Comparison of ENCODE assay signal across 35 cellular contexts in genomic region chr6:168026925-168027324, GRCh38. TPM values are rescaled to one million over a fixed set of nuclear protein-coding genes. Genes with fewer than 3 reads are reported as not detected.
"Had no signal": no experiment of that assay in that cellular context is flagged by ENCODE, and none has a peak within 500 bp of the region (broad histone marks: within the 10 kb centered on the region; RNA-seq: fewer than 3 reads in every experiment).

No MANE protein-coding gene starts in this region.

- H3K9me3 ChIP-seq: adrenal gland, body of pancreas, breast epithelium, SJCRH30 had no signal

- ATAC-seq: activated naive CD4-positive, alpha-beta T cell treated with anti-CD3 and anti-CD28 coated beads, Interleukin-2, amount 50 U/mL, for 72 hours; activated T-cell treated with anti-CD3 and anti-CD28 coated beads, Interleukin-2, amount 50 U/mL, for 4 hours; body of pancreas; Panc1; WTC11 had no signal

- H3K36me3 ChIP-seq: adrenal gland, breast epithelium, SJCRH30 had no signal

- H3K9me3 Mint-ChIP-seq: activated CD4-positive, alpha-beta memory T cell treated with anti-CD3 and anti-CD28 coated beads for 36 hours; activated naive CD4-positive, alpha-beta T cell treated with anti-CD3 and anti-CD28 coated beads for 36 hours; activated naive CD4-positive, alpha-beta T cell treated with anti-CD3 and anti-CD28 coated beads, Interleukin-2, amount 50 U/mL, for 72 hours; activated T-cell treated with anti-CD3 and anti-CD28 coated beads, Interleukin-2, amount 50 U/mL, for 4 hours; activated T-helper 1 cell treated with anti-CD3 and anti-CD28 coated beads, Interleukin-12 subunit alpha, Interleukin-12 subunit beta, Interleukin-2, Interleukin-4 antibody, amounts not matched to agents 30 ng/mL and 10 ng/mL and 1 ng/mL, durations not matched to agents 14 hours and 24 hours and 36 hours; WTC11 had no signal

- H3K36me3 Mint-ChIP-seq: activated CD4-positive, alpha-beta memory T cell treated with anti-CD3 and anti-CD28 coated beads for 36 hours; activated naive CD4-positive, alpha-beta T cell treated with anti-CD3 and anti-CD28 coated beads, Interleukin-2, amount 50 U/mL, for 72 hours; WTC11 had no signal

- H3K4me1 ChIP-seq: adrenal gland, breast epithelium had no signal

- H3K27ac Mint-ChIP-seq: activated CD4-positive, alpha-beta memory T cell treated with anti-CD3 and anti-CD28 coated beads for 36 hours; activated naive CD4-positive, alpha-beta T cell treated with anti-CD3 and anti-CD28 coated beads for 36 hours; activated naive CD4-positive, alpha-beta T cell treated with anti-CD3 and anti-CD28 coated beads, Interleukin-2, amount 50 U/mL, for 72 hours; activated T-helper 1 cell treated with anti-CD3 and anti-CD28 coated beads, Interleukin-12 subunit alpha, Interleukin-12 subunit beta, Interleukin-2, Interleukin-4 antibody, amounts not matched to agents 30 ng/mL and 10 ng/mL and 1 ng/mL, durations not matched to agents 14 hours and 24 hours and 36 hours; WTC11 had no signal

- FAIRE-seq: astrocyte, TTC549 had no signal

- H3K4me3 ChIP-seq: adrenal gland, body of pancreas, breast epithelium, SJCRH30, SK-N-MC had no signal

- H3K27ac ChIP-seq: adrenal gland, body of pancreas, breast epithelium, SJCRH30, SK-N-MC had no signal

- H3K4me3 Mint-ChIP-seq: activated CD4-positive, alpha-beta memory T cell treated with anti-CD3 and anti-CD28 coated beads for 36 hours; activated naive CD4-positive, alpha-beta T cell treated with anti-CD3 and anti-CD28 coated beads for 36 hours; activated T-cell treated with anti-CD3 and anti-CD28 coated beads, Interleukin-2, amount 50 U/mL, for 4 hours; activated T-helper 1 cell treated with anti-CD3 and anti-CD28 coated beads, Interleukin-12 subunit alpha, Interleukin-12 subunit beta, Interleukin-2, Interleukin-4 antibody, amounts not matched to agents 30 ng/mL and 10 ng/mL and 1 ng/mL, durations not matched to agents 14 hours and 24 hours and 36 hours; WTC11 had no signal

- DNase-seq: activated CD4-positive, alpha-beta memory T cell treated with anti-CD3 and anti-CD28 coated beads for 36 hours; activated CD4-positive, alpha-beta T cell treated with anti-CD3 and anti-CD28 coated beads for 4 hours; activated CD4-positive, alpha-beta T cell treated with anti-CD3 and anti-CD28 coated beads, Interleukin-2, amount 50 U/mL, for 1 hour; activated CD4-positive, CD25-positive, alpha-beta regulatory T cell treated with anti-CD3 and anti-CD28 coated beads, Interleukin-2, amount 50 U/mL, for 72 hours; activated CD8-positive, alpha-beta memory T cell treated with anti-CD3 and anti-CD28 coated beads, Interleukin-2, amount 50 U/mL, for 4 hours; activated gamma-delta T cell treated with Interleukin-2 at 50 U/mL for 16 hours; activated naive CD4-positive, alpha-beta T cell treated with anti-CD3 and anti-CD28 coated beads for 36 hours; activated T-cell treated with anti-CD3 and anti-CD28 coated beads for 4 hours; activated T-cell treated with anti-CD3 and anti-CD28 coated beads, Interleukin-2, amount 50 U/mL, for 4 hours; body of pancreas; caudate nucleus; NCI-H1105; NCI-H1417 treated with DMSO at 0.1 percent for 48 hours; NCI-H187 treated with DMSO at 0.1 percent for 48 hours; NCI-H2081; NCI-H2171 treated with DMSO at 0.1 percent for 48 hours; NCI-H345; NCI-H524 treated with DMSO at 0.1 percent for 48 hours; SHP77; SJCRH30; T1000 had no signal

- H3K27me3 ChIP-seq: adrenal gland, body of pancreas, breast epithelium, SJCRH30 had no signal

RNA-seq across cellular contexts. Expression of gene KIF25, which starts 29.5 kb away (rescaled TPM):
- total RNA-seq: activated CD4-positive, alpha-beta memory T cell treated with anti-CD3 and anti-CD28 coated beads for 36 hours; activated naive CD4-positive, alpha-beta T cell treated with anti-CD3 and anti-CD28 coated beads for 36 hours; activated naive CD4-positive, alpha-beta T cell treated with anti-CD3 and anti-CD28 coated beads, Interleukin-2, amount 50 U/mL, for 72 hours; activated T-cell treated with anti-CD3 and anti-CD28 coated beads, Interleukin-2, amount 50 U/mL, for 4 hours; activated T-helper 1 cell treated with anti-CD3 and anti-CD28 coated beads, Interleukin-12 subunit alpha, Interleukin-12 subunit beta, Interleukin-2, Interleukin-4 antibody, amounts not matched to agents 30 ng/mL and 10 ng/mL and 1 ng/mL, durations not matched to agents 14 hours and 24 hours and 36 hours; adrenal gland; astrocyte; M059J; NCI-H460; T-helper 1 cell treated with Interleukin-12 subunit alpha and Interleukin-12 subunit beta and Interleukin-4 antibody, amounts not matched to agents 30 ng/mL and 1 ng/mL, for 36 hours; T-helper 2 cell treated with Interferon-gamma antibody and Interleukin-4, amounts not matched to agents 100 ng/mL and 5 ng/mL, for 36 hours had no signal

RNA-seq across cellular contexts. Expression of gene FRMD1, which starts 52.1 kb away (rescaled TPM):
- total RNA-seq: activated CD4-positive, alpha-beta memory T cell treated with anti-CD3 and anti-CD28 coated beads for 36 hours; activated naive CD4-positive, alpha-beta T cell treated with anti-CD3 and anti-CD28 coated beads for 36 hours; activated naive CD4-positive, alpha-beta T cell treated with anti-CD3 and anti-CD28 coated beads, Interleukin-2, amount 50 U/mL, for 72 hours; activated T-cell treated with anti-CD3 and anti-CD28 coated beads, Interleukin-2, amount 50 U/mL, for 4 hours; activated T-helper 1 cell treated with anti-CD3 and anti-CD28 coated beads, Interleukin-12 subunit alpha, Interleukin-12 subunit beta, Interleukin-2, Interleukin-4 antibody, amounts not matched to agents 30 ng/mL and 10 ng/mL and 1 ng/mL, durations not matched to agents 14 hours and 24 hours and 36 hours; astrocyte; body of pancreas; M059J; NCI-H460; RPMI7951; SJCRH30; T-helper 1 cell treated with Interleukin-12 subunit alpha and Interleukin-12 subunit beta and Interleukin-4 antibody, amounts not matched to agents 30 ng/mL and 1 ng/mL, for 36 hours; T-helper 2 cell treated with Interferon-gamma antibody and Interleukin-4, amounts not matched to agents 100 ng/mL and 5 ng/mL, for 36 hours had no signal
